In genomic region chr10:61896854-61897661, GRCh38 we compare ENCODE assay signal across 8 cellular contexts. TPM values are rescaled to one million over a fixed set of nuclear protein-coding genes. Genes with fewer than 3 reads are reported as not detected.
DNase-seq lines count a peak whose midpoint lies in the region; ATAC-seq and TF ChIP-seq lines count a peak whose summit lies in the region.

No MANE protein-coding gene starts in this region.

- no peaks in the 10 kb centered on the region for H3K9me3 Mint-ChIP-seq in activated T-helper 2 cell treated with anti-CD3 and anti-CD28 coated beads, Interferon-gamma antibody, Interleukin-2, Interleukin-4, amounts not matched to agents 10 μg/mL and 5 μg/mL and 100 μg/mL, durations not matched to agents 14 hours and 24 hours and 36 hours

- H3K27ac Mint-ChIP-seq in activated T-helper 2 cell treated with anti-CD3 and anti-CD28 coated beads, Interferon-gamma antibody, Interleukin-2, Interleukin-4, amounts not matched to agents 10 μg/mL and 5 μg/mL and 100 μg/mL, durations not matched to agents 14 hours and 24 hours and 36 hours = peak overlapping the region; percentile 83

- peak overlapping the region; percentile 79 for H3K4me3 ChIP-seq in BLaER1
- peak overlapping the region; percentile 32 to 34 for H3K4me3 ChIP-seq in foreskin fibroblast (ENCODE audit: low read depth in 1 of 2, low read length in 2 of 2)
- peak overlapping the region; percentile 58 for H3K4me3 ChIP-seq in neural cell (ENCODE audit: low read length)
- peak overlapping the region; percentile 24 for H3K4me3 ChIP-seq in urinary bladder (ENCODE audit: low read depth, low read length)

- no peaks in the 10 kb centered on the region for H3K9me2 ChIP-seq in neural cell (ENCODE audit: insufficient read depth, low read length)

- no peaks in the 10 kb centered on the region for H3K27me3 ChIP-seq in BLaER1
- H3K27me3 ChIP-seq in neural cell (ENCODE audit: insufficient read depth, low read depth, low read length) = peaks cover 8% of the 10 kb centered on the region

- TF ChIP-seq EP300 in neural cell (conservative IDR thresholded peaks at IDR 0.05; ENCODE audit: poor library complexity, severe bottlenecking) = no peak

- peak overlapping the region; percentile 73 for H3K4me3 Mint-ChIP-seq in activated T-helper 2 cell treated with anti-CD3 and anti-CD28 coated beads, Interferon-gamma antibody, Interleukin-2, Interleukin-4, amounts not matched to agents 10 μg/mL and 5 μg/mL and 100 μg/mL, durations not matched to agents 14 hours and 24 hours and 36 hours (ENCODE audit: low read depth)

- H3K4me2 ChIP-seq in BLaER1 (peak overlapping the region; percentile 89), neural cell (ENCODE audit: low read length) (peak overlapping the region; percentile 23)

- DNase-seq in NOMO-1 (lab: John Stamatoyannopoulos, UW; ENCODE audit: unreplicated experiment in 2 of 2) (peak; percentile 73 to 85), foreskin fibroblast (peak; percentile 63 to 81)
- DNase-seq in activated T-helper 2 cell treated with anti-CD3 and anti-CD28 coated beads, Interferon-gamma antibody, Interleukin-2, Interleukin-4, amounts not matched to agents 10 μg/mL and 5 μg/mL and 100 μg/mL, durations not matched to agents 14 hours and 24 hours and 36 hours (ENCODE audit: low spot score) = peak; percentile 56

- TF ChIP-seq RAD21 in neural cell (conservative IDR thresholded peaks at IDR 0.05) = peak; percentile 31

- intact Hi-C loops in activated T-helper 2 cell treated with anti-CD3 and anti-CD28 coated beads, Interferon-gamma antibody, Interleukin-2, Interleukin-4, amounts not matched to agents 10 μg/mL and 5 μg/mL and 100 μg/mL, durations not matched to agents 14 hours and 24 hours and 36 hours (cut with micrococcal nuclease) = loop anchor here (1.0 to 5.0 kb wide), 2 partner anchors 15 to 1370 kb away; no protein-coding TSS in a partner anchor

- 35% methylated on average over 32 of the region's 32 CpGs for WGBS in urinary bladder

- H3K9ac ChIP-seq in BLaER1 (peak overlapping the region; percentile 68), neural cell (ENCODE audit: low read length) (peak overlapping the region; percentile 40)

- H3K36me3 ChIP-seq in BLaER1 (no peaks in the 10 kb centered on the region), neural cell (ENCODE audit: insufficient read depth, low read length) (no peaks in the 10 kb centered on the region), urinary bladder (ENCODE audit: insufficient read depth) (no peaks in the 10 kb centered on the region)

- TF ChIP-seq CTCF in foreskin fibroblast (IDR thresholded peaks at IDR 0.05; ENCODE audit: low read depth, low read length) (peak; percentile 77), neural cell (IDR thresholded peaks at IDR 0.05; ENCODE audit: poor library complexity, severe bottlenecking) (peak; percentile 68)

- peak overlapping the region; percentile 13 for H2AFZ ChIP-seq in neural cell (ENCODE audit: low read depth, low read length)

- peaks cover 42% of the 10 kb centered on the region for H3K4me1 Mint-ChIP-seq in activated T-helper 2 cell treated with anti-CD3 and anti-CD28 coated beads, Interferon-gamma antibody, Interleukin-2, Interleukin-4, amounts not matched to agents 10 μg/mL and 5 μg/mL and 100 μg/mL, durations not matched to agents 14 hours and 24 hours and 36 hours (ENCODE audit: low read depth)

- H3K36me3 Mint-ChIP-seq in activated T-helper 2 cell treated with anti-CD3 and anti-CD28 coated beads, Interferon-gamma antibody, Interleukin-2, Interleukin-4, amounts not matched to agents 10 μg/mL and 5 μg/mL and 100 μg/mL, durations not matched to agents 14 hours and 24 hours and 36 hours (ENCODE audit: low read depth) = no peaks in the 10 kb centered on the region

- H3K27me3 Mint-ChIP-seq in activated T-helper 2 cell treated with anti-CD3 and anti-CD28 coated beads, Interferon-gamma antibody, Interleukin-2, Interleukin-4, amounts not matched to agents 10 μg/mL and 5 μg/mL and 100 μg/mL, durations not matched to agents 14 hours and 24 hours and 36 hours (ENCODE audit: low read depth) = no peaks in the 10 kb centered on the region

- no peaks in the 10 kb centered on the region for H3K79me2 ChIP-seq in neural cell (replicated peaks; ENCODE audit: insufficient read depth, low read length)

- peak overlapping the region; percentile 80 for H3K27ac ChIP-seq in BLaER1
- no peak overlapping the region for H3K27ac ChIP-seq in neural cell (ENCODE audit: low read length)
- no peak overlapping the region for H3K27ac ChIP-seq in urinary bladder (ENCODE audit: low read depth)

- H3K4me1 ChIP-seq in BLaER1 = peaks cover 30% of the 10 kb centered on the region
- H3K4me1 ChIP-seq in urinary bladder (ENCODE audit: insufficient read depth) = no peaks in the 10 kb centered on the region

- H3K9me3 ChIP-seq in BLaER1 (no peaks in the 10 kb centered on the region), neural cell (ENCODE audit: low read length) (no peaks in the 10 kb centered on the region)

- ATAC-seq in GM18873 (IDR thresholded peaks at IDR 0.05; ENCODE audit: low FRiP score, unreplicated experiment) = peak; percentile 65
- ATAC-seq in HG03066 (IDR thresholded peaks at IDR 0.05; ENCODE audit: low read depth, unreplicated experiment) = peak; percentile 55

- H4K20me1 ChIP-seq in BLaER1 = no peaks in the 10 kb centered on the region
- H4K20me1 ChIP-seq in neural cell (ENCODE audit: insufficient read depth) = no peaks in the 10 kb centered on the region

- H3F3A ChIP-seq in neural cell (ENCODE audit: insufficient read depth, low read length, poor library complexity, severe bottlenecking) = peaks cover 3% of the 10 kb centered on the region

TF ChIP-seq in neural cell, 6 proteins besides CTCF, POLR2A, EP300 and RAD21:
- TF ChIP-seq SMC3 (conservative IDR thresholded peaks at IDR 0.05; ENCODE audit: poor library complexity) (peak; percentile 44), EZH2 (IDR thresholded peaks at IDR 0.05; ENCODE audit: borderline replicate concordance, insufficient read depth, low read length, poor library complexity, severe bottlenecking) (no peak)

RNA-seq across cellular contexts. Expression of gene ARID5B, which starts 4.4 kb away (rescaled TPM):
- total RNA-seq in activated T-helper 2 cell treated with anti-CD3 and anti-CD28 coated beads, Interferon-gamma antibody, Interleukin-2, Interleukin-4, amounts not matched to agents 10 μg/mL and 5 μg/mL and 100 μg/mL, durations not matched to agents 14 hours and 24 hours and 36 hours = 34.9 and 35.7 TPM in 2 replicates
- polyA plus RNA-seq in neural cell (0.80 and 2.1 TPM in 2 replicates), urinary bladder (23.5 TPM)
- polyA minus RNA-seq in neural cell = 12.8 and 15.1 TPM in 2 replicates
- total RNA-seq in urinary bladder = 52.5 TPM

Comparison
In these comparisons a context has a peak if more than half of its experiments do, and no peak if none do; other contexts are left out.
1. H3K4me3 ChIP-seq: peak in every context shown above with its lines; median percentile 79 in BLaER1; 58 in neural cell; 33 in foreskin fibroblast; 24 in urinary bladder.